In genomic region chr10:103854687-103855423, GRCh38 we compare ENCODE assay signal across 8 cellular contexts. TPM values are rescaled to one million over a fixed set of nuclear protein-coding genes. Genes with fewer than 3 reads are reported as not detected.
DNase-seq lines count a peak whose midpoint lies in the region; ATAC-seq and TF ChIP-seq lines count a peak whose summit lies in the region.

No MANE protein-coding gene starts in this region.

- H3K9ac ChIP-seq in BLaER1 (peak overlapping the region; percentile 87), adipocyte (ENCODE audit: low read length) (peak overlapping the region; percentile 76)

- H3K9me3 ChIP-seq in BLaER1 = no peaks in the 10 kb centered on the region
- H3K9me3 ChIP-seq in adipocyte (ENCODE audit: control insufficient read depth, low read length) = no peaks in the 10 kb centered on the region
- H3K9me3 ChIP-seq in hepatocyte (ENCODE audit: low read depth) = no peaks in the 10 kb centered on the region
- H3K9me3 ChIP-seq in gastrocnemius medialis = no peaks in the 10 kb centered on the region

- H4K20me1 ChIP-seq in BLaER1 = peaks cover 47% of the 10 kb centered on the region
- peaks cover 3% of the 10 kb centered on the region for H4K20me1 ChIP-seq in hepatocyte (ENCODE audit: insufficient read depth, poor library complexity, severe bottlenecking)

- peak overlapping the region; percentile 73 for H2AFZ ChIP-seq in hepatocyte

- H3K27ac ChIP-seq in BLaER1 (peak overlapping the region; percentile 91), hepatocyte (peak overlapping the region; percentile 80), gastrocnemius medialis (peak overlapping the region; percentile 53 to 76 (median 70))

- H3K4me2 ChIP-seq in BLaER1 (peak overlapping the region; percentile 86), hepatocyte (peak overlapping the region; percentile 98)

- peaks cover 49% of the 10 kb centered on the region for H3K79me2 ChIP-seq in hepatocyte

- in situ Hi-C loops in gastrocnemius medialis (cut with MboI; ENCODE audit: low sequenced_read_pairs in 4 of 4) = loop anchor here in 1 of 4 donors (5.0 to 25.0 kb wide), 2 partner anchors 143 to 268 kb away; no protein-coding TSS in a partner anchor

- DNase-seq in LoVo (ENCODE audit: low spot score) = peak; percentile 14
- peak; percentile 55 for DNase-seq in adipocyte (ENCODE audit: low read depth)
- peak; percentile 56 for DNase-seq in hepatocyte (ENCODE audit: low spot score)
- peak in 1 of 2 donors; percentile 45 for DNase-seq in gastrocnemius medialis
- DNase-seq in epidermal melanocyte (ENCODE audit: insufficient read length, low spot score) = no peak
- no peak for DNase-seq in NCI-H2196 (lab: John Stamatoyannopoulos, UW; ENCODE audit: unreplicated experiment)

- intact Hi-C loops in gastrocnemius medialis (cut with DNase I; ENCODE audit: low total_unique reads) = loop anchor here (5.0 kb wide), 2 partner anchors 38 to 258 kb away; no protein-coding TSS in a partner anchor

- H3K4me3 ChIP-seq in BLaER1 (peak overlapping the region; percentile 82), adipocyte (ENCODE audit: low read length) (peak overlapping the region; percentile 78), hepatocyte (peak overlapping the region; percentile 74), gastrocnemius medialis (peak overlapping the region; percentile 56 to 69 (median 63))

- TF ChIP-seq POLR2A in gastrocnemius medialis (IDR thresholded peaks at IDR 0.05) = no peak

- no peaks in the 10 kb centered on the region for H3K9me2 ChIP-seq in hepatocyte (replicated peaks; ENCODE audit: insufficient read depth)

- ATAC-seq in gastrocnemius medialis = peak; percentile 43 to 65
- no peak for ATAC-seq in GM21390 (IDR thresholded peaks at IDR 0.05; ENCODE audit: unreplicated experiment)

- 2% methylated on average over 35 of the region's 57 CpGs for WGBS in hepatocyte (ENCODE audit: low lambda C conversion rate, missing lambda C conversion rate)

- H3K36me3 ChIP-seq in BLaER1 (peaks cover 26% of the 10 kb centered on the region), adipocyte (ENCODE audit: control insufficient read depth, insufficient read depth, low read length, severe bottlenecking) (no peaks in the 10 kb centered on the region), hepatocyte (replicated peaks; ENCODE audit: insufficient read depth, low read depth) (no peaks in the 10 kb centered on the region), gastrocnemius medialis (no peaks in the 10 kb centered on the region)

- H3K27me3 ChIP-seq in BLaER1 (no peaks in the 10 kb centered on the region), adipocyte (replicated peaks; ENCODE audit: control insufficient read depth, insufficient read depth, low read length) (no peaks in the 10 kb centered on the region), hepatocyte (no peaks in the 10 kb centered on the region), gastrocnemius medialis (no peaks in the 10 kb centered on the region)

- TF ChIP-seq CTCF in hepatocyte (IDR thresholded peaks at IDR 0.05; ENCODE audit: poor library complexity) (peak; percentile 36), gastrocnemius medialis (IDR thresholded peaks at IDR 0.05 in 4 of 5, conservative IDR thresholded peaks at IDR 0.05 in 1 of 5) (peak in 1 of 5 experiments; percentile 44)

- H3K4me1 ChIP-seq in BLaER1 = peaks cover 83% of the 10 kb centered on the region
- peaks cover 56% of the 10 kb centered on the region for H3K4me1 ChIP-seq in adipocyte (ENCODE audit: control insufficient read depth, insufficient read depth, low read length)
- peaks cover 41% of the 10 kb centered on the region for H3K4me1 ChIP-seq in hepatocyte (ENCODE audit: insufficient read depth)
- peaks cover 51% of the 10 kb centered on the region in 2 donors for H3K4me1 ChIP-seq in gastrocnemius medialis

RNA-seq across cellular contexts. Expression of gene SH3PXD2A, which starts 0.5 kb away (rescaled TPM):
- 10.6 and 13.6 TPM in 2 replicates for total RNA-seq in hepatocyte
- polyA plus RNA-seq in hepatocyte = 7.3 and 8.4 TPM in 2 replicates
- total RNA-seq in gastrocnemius medialis = 10 to 100 TPM in 2 of 4 donors, 1 to 10 TPM in 2; 6.2 to 16.8 (median 11.4) TPM

Comparison
In these comparisons a context has a peak if more than half of its experiments do, and no peak if none do; other contexts are left out.
1. DNase-seq: peak in LoVo (single experiment), adipocyte (single experiment) and hepatocyte (single experiment); none in epidermal melanocyte (single experiment) and NCI-H2196 (single experiment).
2. Peak in every context shown above with its lines, with median percentiles within 50 percentile points of each other: H3K27ac ChIP-seq and H3K4me3 ChIP-seq.